In the genomic region with DNA sequence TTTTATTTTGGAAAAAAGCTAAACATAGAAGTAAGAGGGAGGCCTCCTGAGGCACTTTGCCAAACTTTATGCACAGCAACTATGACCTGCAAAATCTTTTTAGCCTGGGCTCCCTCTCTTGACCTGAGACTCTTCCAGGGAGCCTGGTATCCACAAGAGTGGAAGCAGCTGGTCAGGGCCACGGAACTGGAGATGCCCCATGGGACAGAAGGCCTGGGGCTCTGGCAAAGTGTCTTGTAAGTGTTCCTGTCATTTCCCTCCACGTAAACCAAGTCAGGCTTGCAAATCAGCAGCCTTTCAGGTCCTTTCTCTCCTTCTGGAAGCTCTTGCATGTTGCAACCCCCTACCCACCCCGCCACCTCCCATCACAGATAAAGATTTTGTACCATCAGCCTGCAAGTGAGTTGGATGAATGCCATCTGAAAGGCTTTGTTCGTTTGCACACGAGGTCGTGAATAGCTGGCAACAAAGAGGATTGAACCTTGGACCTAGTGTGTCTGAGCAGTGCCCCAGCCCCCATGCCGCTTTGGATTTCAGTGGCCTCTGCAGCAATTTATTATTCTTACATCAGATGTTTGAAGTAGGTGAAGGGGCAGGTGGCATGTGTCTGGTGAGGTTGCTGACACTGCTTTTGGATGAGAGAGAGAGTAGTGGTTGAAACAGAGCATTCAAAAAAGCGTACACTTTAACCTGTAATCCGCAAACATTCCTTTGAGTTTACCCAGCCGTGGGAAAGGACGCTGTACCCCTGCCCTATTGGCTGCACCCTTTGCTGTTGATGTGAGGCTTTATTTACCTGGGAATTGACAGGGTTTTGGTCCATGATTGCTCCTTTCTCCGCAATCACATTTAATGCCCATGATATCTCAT, we compare ENCODE assay signal across 10 cellular contexts.
A peak's percentile ranks its signal among the peaks of the same experiment; 100 is the strongest.
DNase-seq lines count a peak whose midpoint lies in the region; ATAC-seq and TF ChIP-seq lines count a peak whose summit lies in the region.
"Had no signal": no experiment of that assay in that cellular context is flagged by ENCODE, and none has a peak within 500 bp of the region (broad histone marks: within the 10 kb centered on the region; RNA-seq: fewer than 3 reads in every experiment).

No MANE protein-coding gene starts in this region.

- H3K27ac Mint-ChIP-seq in stimulated activated naive CD8-positive, alpha-beta T cell treated with anti-CD3 and anti-CD28 coated beads, Interleukin-15, amount 100 ng/mL, for 72 hours = no peak overlapping the region

- H3K4me3 Mint-ChIP-seq in stimulated activated naive CD8-positive, alpha-beta T cell treated with anti-CD3 and anti-CD28 coated beads, Interleukin-15, amount 100 ng/mL, for 72 hours = no peak overlapping the region

- H3K4me1 ChIP-seq in stomach smooth muscle (ENCODE audit: control insufficient read depth, insufficient read depth, low read length) (peaks cover 42% of the 10 kb centered on the region), uterus (no peaks in the 10 kb centered on the region)

- TF ChIP-seq CTCF in GM20000 (IDR thresholded peaks at IDR 0.05; ENCODE audit: extremely low read depth, missing control alignments) (no peak), uterus (IDR thresholded peaks at IDR 0.05) (no peak)

- H3K27me3 Mint-ChIP-seq in stimulated activated naive CD8-positive, alpha-beta T cell treated with anti-CD3 and anti-CD28 coated beads, Interleukin-15, amount 100 ng/mL, for 72 hours = no peaks in the 10 kb centered on the region

- DNase-seq in NCI-H774 (lab: John Stamatoyannopoulos, UW) = peak; percentile 87
- DNase-seq in left ventricle myocardium superior = no peak
- DNase-seq in GM20000 (ENCODE audit: low spot score) = no peak
- DNase-seq in uterus = no peak
- no peak for DNase-seq in stimulated activated naive CD8-positive, alpha-beta T cell treated with anti-CD3 and anti-CD28 coated beads, Interleukin-15, amount 100 ng/mL, for 72 hours
- DNase-seq: activated T-cell treated with anti-CD3 and anti-CD28 coated beads, Interleukin-2, amount 50 U/mL, for 48 hours; SK-N-SH had no signal

- H3K9ac ChIP-seq in stomach smooth muscle (ENCODE audit: low read length in 2 of 2) = no peak overlapping the region
- H3K9ac ChIP-seq: parathyroid adenoma, SK-N-SH had no signal

- peaks cover 13% of the 10 kb centered on the region for H3K36me3 ChIP-seq in KOPT-K1 (ENCODE audit: insufficient read depth, low read length)
- H3K36me3 ChIP-seq in stomach smooth muscle (ENCODE audit: control insufficient read depth in 2 of 2, insufficient read depth in 2 of 2, low read length in 2 of 2) = no peaks in the 10 kb centered on the region
- no peaks in the 10 kb centered on the region for H3K36me3 ChIP-seq in uterus

- no peaks in the 10 kb centered on the region for H3K9me3 Mint-ChIP-seq in stimulated activated naive CD8-positive, alpha-beta T cell treated with anti-CD3 and anti-CD28 coated beads, Interleukin-15, amount 100 ng/mL, for 72 hours

- H3K27me3 ChIP-seq in stomach smooth muscle (ENCODE audit: control insufficient read depth in 1 of 2, insufficient read depth in 2 of 2, low read length in 2 of 2) (no peaks in the 10 kb centered on the region), uterus (no peaks in the 10 kb centered on the region)

- peak overlapping the region; percentile 97 for H3K27ac ChIP-seq in KOPT-K1 (ENCODE audit: low read depth, low read length, poor library complexity, severe bottlenecking)
- peak overlapping the region; percentile 11 for H3K27ac ChIP-seq in stomach smooth muscle (ENCODE audit: low read length)
- no peak overlapping the region for H3K27ac ChIP-seq in uterus
- H3K27ac ChIP-seq: parathyroid adenoma had no signal

- H3K9me3 ChIP-seq in KOPT-K1 (ENCODE audit: insufficient read depth, low read length, poor library complexity, severe bottlenecking) (no peaks in the 10 kb centered on the region), stomach smooth muscle (ENCODE audit: control insufficient read depth in 2 of 2, low read length in 2 of 2) (no peaks in the 10 kb centered on the region), uterus (no peaks in the 10 kb centered on the region)
- H3K9me3 ChIP-seq: SK-N-SH had no signal

- no peak for TF ChIP-seq POLR2A in uterus (IDR thresholded peaks at IDR 0.05)

- intact Hi-C loops in left ventricle myocardium superior (cut with micrococcal nuclease) (no loop called here), uterus (cut with DNase I; ENCODE audit: low total_unique reads) (no loop called here)

- H3K4me1 Mint-ChIP-seq in stimulated activated naive CD8-positive, alpha-beta T cell treated with anti-CD3 and anti-CD28 coated beads, Interleukin-15, amount 100 ng/mL, for 72 hours = peaks cover 63% of the 10 kb centered on the region

- peak; percentile 13 for ATAC-seq in left ventricle myocardium superior
- ATAC-seq in stimulated activated naive CD8-positive, alpha-beta T cell treated with anti-CD3 and anti-CD28 coated beads, Interleukin-15, amount 100 ng/mL, for 72 hours = no peak

- peak overlapping the region in 1 of 2 donors; percentile 35 for H3K4me3 ChIP-seq in stomach smooth muscle (ENCODE audit: low read length in 2 of 2)
- no peak overlapping the region for H3K4me3 ChIP-seq in uterus

Comparison
In these comparisons a context has a peak if more than half of its experiments do, and no peak if none do; other contexts are left out.
1. H3K27ac ChIP-seq: peak in KOPT-K1 (single experiment) and stomach smooth muscle (single experiment); none in uterus (0 of 2).